In the genomic region with DNA sequence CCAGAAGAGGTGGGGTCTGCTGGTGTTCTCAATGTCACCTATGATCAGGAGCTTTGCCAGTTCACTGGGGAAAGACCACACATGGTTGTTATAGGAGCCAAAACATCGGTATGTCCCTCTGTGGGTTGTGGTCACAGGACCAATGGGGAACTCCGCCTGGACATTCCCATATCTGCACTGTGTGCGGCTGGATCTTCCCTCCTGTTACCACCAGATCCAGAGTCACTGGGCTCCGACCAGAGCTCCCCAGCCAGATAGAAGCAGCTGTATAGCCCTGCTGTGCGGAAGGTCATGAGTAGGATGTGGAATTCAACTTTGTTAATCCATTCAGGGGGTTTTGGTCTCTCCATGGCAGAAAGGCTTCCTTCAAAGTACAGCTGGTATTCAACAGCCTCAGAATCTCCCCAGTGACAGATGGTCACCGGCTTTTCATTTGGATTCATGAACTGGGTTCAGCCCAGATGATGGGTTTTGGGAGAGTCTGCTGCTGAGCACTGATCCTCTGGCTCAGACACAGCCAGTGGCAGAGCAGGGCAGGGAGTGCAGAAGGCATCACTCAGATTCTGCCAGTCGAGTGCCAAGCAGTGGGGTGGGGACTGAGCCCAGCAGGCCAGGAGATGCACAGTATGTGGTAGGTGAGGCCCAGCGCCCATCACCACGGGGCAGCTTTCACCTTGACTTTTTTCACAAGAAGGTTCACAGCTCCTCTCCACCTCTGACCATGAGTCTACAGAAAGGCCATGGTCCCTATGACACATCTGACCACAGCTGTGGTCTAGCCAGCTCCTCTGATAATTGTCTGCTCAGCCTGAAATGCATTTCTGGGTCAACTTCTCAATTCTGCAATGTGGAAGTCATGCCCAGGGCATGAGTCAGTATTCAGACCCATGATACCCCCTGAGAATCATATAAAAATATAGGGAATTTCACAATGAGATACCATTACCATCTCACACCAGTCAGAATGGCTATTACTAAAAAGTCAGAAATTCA, we compare ENCODE assay signal across 10 cellular contexts. TPM values are rescaled to one million over a fixed set of nuclear protein-coding genes. Genes with fewer than 3 reads are reported as not detected.
DNase-seq lines count a peak whose midpoint lies in the region; ATAC-seq and TF ChIP-seq lines count a peak whose summit lies in the region.
"Had no signal": no experiment of that assay in that cellular context is flagged by ENCODE, and none has a peak within 500 bp of the region (broad histone marks: within the 10 kb centered on the region; RNA-seq: fewer than 3 reads in every experiment).

No MANE protein-coding gene starts in this region.

- POLR2A ChIA-PET in RWPE1 (lab: Yijun Ruan, JAX; ENCODE audit: low non-redundant PET): no interaction called here

- DNase-seq in GM12865 (ENCODE audit: low read depth) (peak; percentile 16), NCI-H524 (lab: John Stamatoyannopoulos, UW) (peak; percentile 96 to 99), cardiac fibroblast (ENCODE audit: low read depth in 2 of 2) (peak; percentile 83 to 98), renal cortical epithelial cell (ENCODE audit: low read depth) (peak; percentile 95), RWPE1 (ENCODE audit: low spot score) (no peak), MM.1S (no peak)
- DNase-seq in activated CD4-positive, alpha-beta T cell treated with anti-CD3 and anti-CD28 coated beads for 4 hours: no peak
- DNase-seq: activated CD8-positive, alpha-beta memory T cell treated with anti-CD3 and anti-CD28 coated beads, Interleukin-2, amount 50 U/mL, for 4 hours; RPMI8226 had no signal

- no peaks in the 10 kb centered on the region for H3K9me3 ChIP-seq in MM.1S (replicated peaks; ENCODE audit: insufficient read depth, low read length)

- H3K27ac ChIP-seq in RWPE1: no peak overlapping the region
- H3K27ac ChIP-seq in MM.1S (ENCODE audit: low read length): no peak overlapping the region

- H3K4me3 ChIP-seq in GM12865 (ENCODE audit: low read depth, low read length): no peak overlapping the region
- no peak overlapping the region for H3K4me3 ChIP-seq in cardiac fibroblast (replicated peaks in 1 of 2; ENCODE audit: low read depth in 2 of 2, low read length in 2 of 2)
- no peak overlapping the region for H3K4me3 ChIP-seq in MM.1S (ENCODE audit: low read length)

- no peak overlapping the region for H3K4me2 ChIP-seq in MM.1S (ENCODE audit: low read depth, low read length)

- no peaks in the 10 kb centered on the region for H3K4me1 ChIP-seq in MM.1S (ENCODE audit: low read length)

- H2AFZ ChIP-seq in MM.1S (ENCODE audit: low read length): no peak overlapping the region

- no peaks in the 10 kb centered on the region for H3F3A ChIP-seq in MM.1S (ENCODE audit: insufficient read depth, low read length)

- CTCF ChIA-PET in RWPE1 (lab: Yijun Ruan, JAX): interaction anchor here (0.6 to 1.1 kb wide), 2 partner anchors 12 to 63 kb away, joined by 3 to 6 read pairs; no protein-coding TSS in a partner anchor

- TF ChIP-seq CTCF in GM12865 (IDR thresholded peaks at IDR 0.05; ENCODE audit: insufficient read depth, low read depth, low read length, missing control alignments) (no peak), cardiac fibroblast (IDR thresholded peaks at IDR 0.05; ENCODE audit: low read depth, low read length) (no peak), RWPE1 (conservative IDR thresholded peaks at IDR 0.05; ENCODE audit: low read depth) (no peak), MM.1S (IDR thresholded peaks at IDR 0.05; ENCODE audit: low read length) (no peak)

- no peak overlapping the region for H3K9ac ChIP-seq in MM.1S (ENCODE audit: low read length)

- no peaks in the 10 kb centered on the region for H4K20me1 ChIP-seq in MM.1S (ENCODE audit: insufficient read depth, low read length)

- no peaks in the 10 kb centered on the region for H3K79me2 ChIP-seq in MM.1S (ENCODE audit: low read length)

- H3K27me3 ChIP-seq in MM.1S (replicated peaks; ENCODE audit: insufficient read depth, low read length): no peaks in the 10 kb centered on the region

- H3K9me2 ChIP-seq in MM.1S (replicated peaks; ENCODE audit: insufficient read depth, low read length): no peaks in the 10 kb centered on the region

- ATAC-seq in GM21515 (IDR thresholded peaks at IDR 0.05; ENCODE audit: unreplicated experiment): no peak

- no peaks in the 10 kb centered on the region for H3K36me3 ChIP-seq in MM.1S (replicated peaks; ENCODE audit: insufficient read depth, low read length)

RNA-seq across cellular contexts. Expression of gene SHCBP1L, which starts 2.9 kb away (rescaled TPM):
- 0.20 TPM in 1 of 2 replicates, not detected in the other for total RNA-seq in renal cortical epithelial cell

Comparison
In these comparisons a context has a peak if more than half of its experiments do, and no peak if none do; other contexts are left out.
1. DNase-seq: peak in GM12865 (single experiment), NCI-H524 (2 of 2), cardiac fibroblast (2 of 2) and renal cortical epithelial cell (single experiment); none in RWPE1 (single experiment), activated CD4-positive, alpha-beta T cell treated with anti-CD3 and anti-CD28 coated beads for 4 hours (0 of 2) and MM.1S (single experiment).